ENCODE assay signal across 16 cellular contexts in the genomic region with DNA sequence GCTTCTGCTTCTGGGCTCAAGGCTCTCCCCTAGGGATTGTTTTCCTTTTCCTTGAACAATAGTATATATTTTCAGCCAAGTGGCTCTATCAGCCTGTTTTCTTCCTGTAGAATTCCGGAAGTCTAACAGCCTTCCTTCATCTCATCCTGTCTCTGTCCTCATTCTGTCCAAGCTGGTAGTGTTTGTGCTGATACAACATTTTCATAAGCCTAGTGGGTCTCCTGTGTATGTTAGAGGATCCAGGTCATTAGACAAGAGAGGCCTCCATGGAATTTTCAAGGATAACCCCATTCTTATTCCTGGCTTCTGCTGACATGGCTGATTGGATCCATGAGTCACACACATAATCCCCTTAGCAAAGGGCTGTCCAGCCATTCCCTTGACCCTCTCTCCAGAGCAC.
"Had no signal": no experiment of that assay in that cellular context is flagged by ENCODE, and none has a peak within 500 bp of the region (broad histone marks: within the 10 kb centered on the region; RNA-seq: fewer than 3 reads in every experiment).

No MANE protein-coding gene starts in this region.

- ATAC-seq: effector memory CD8-positive, alpha-beta T cell; left lobe of liver; natural killer cell; right cardiac atrium had no signal

- H3K27ac ChIP-seq: heart left ventricle, stomach, uterus had no signal

- DNase-seq: effector memory CD8-positive, alpha-beta T cell; erythroblast; foreskin melanocyte; heart left ventricle; hippocampal formation; kidney glomerular epithelial cell; natural killer cell; posterior cingulate gyrus; right cardiac atrium; small intestine; stimulated activated CD4-positive, alpha-beta T cell treated with anti-CD3 and anti-CD28 coated beads, Interleukin-12 subunit alpha, Interleukin-12 subunit beta, amount 100 ng/mL, for 4 hours; stimulated activated naive CD4-positive, alpha-beta T cell; stomach; trophoblast cell; uterus had no signal

- H3K36me3 ChIP-seq: heart left ventricle, stomach, uterus had no signal

- H3K4me3 ChIP-seq: heart left ventricle, stomach, uterus had no signal

- FAIRE-seq: small intestine had no signal

- H3K9me3 ChIP-seq: stomach, uterus had no signal

- H3K4me1 ChIP-seq: stomach, uterus had no signal

- H3K27me3 ChIP-seq: heart left ventricle, stomach, uterus had no signal
